ENCODE assay signal across 17 cellular contexts in genomic region chr11:69121621-69122336, GRCh38. TPM values are rescaled to one million over a fixed set of nuclear protein-coding genes. Genes with fewer than 3 reads are reported as not detected.
DNase-seq lines count a peak whose midpoint lies in the region; ATAC-seq and TF ChIP-seq lines count a peak whose summit lies in the region.
"Had no signal": no experiment of that assay in that cellular context is flagged by ENCODE, and none has a peak within 500 bp of the region (broad histone marks: within the 10 kb centered on the region; RNA-seq: fewer than 3 reads in every experiment).

No MANE protein-coding gene starts in this region.

- peak overlapping the region; percentile 69 for H3K27ac Mint-ChIP-seq in T-helper 2 cell treated with Interferon-gamma antibody and Interleukin-4, amounts not matched to agents 5 μg/mL and 100 μg/mL, for 36 hours

- no peak for TF ChIP-seq CTCF in gastroesophageal sphincter (IDR thresholded peaks at IDR 0.05)
- TF ChIP-seq CTCF in spleen (IDR thresholded peaks at IDR 0.05 in 8 of 11, conservative IDR thresholded peaks at IDR 0.05 in 3 of 11), result no peak

- H3K27ac ChIP-seq in gastroesophageal sphincter (peak overlapping the region in 3 of 4 donors; percentile 76 to 86 (median 80)), spleen (no peak overlapping the region)
- H3K27ac ChIP-seq: cardiac muscle cell, right lobe of liver, SJSA1 had no signal

- H3K4me1 Mint-ChIP-seq in T-helper 2 cell treated with Interferon-gamma antibody and Interleukin-4, amounts not matched to agents 5 μg/mL and 100 μg/mL, for 36 hours (ENCODE audit: low read depth), result peaks cover 19% of the 10 kb centered on the region

- H3K4me3 ChIP-seq in NT2/D1 (ENCODE audit: insufficient read length, low read depth) (no peak overlapping the region), gastroesophageal sphincter (no peak overlapping the region), spleen (no peak overlapping the region)
- H3K4me3 ChIP-seq: cardiac muscle cell, right lobe of liver, SJSA1 had no signal

- H3K36me3 ChIP-seq in NT2/D1 (ENCODE audit: insufficient read depth, insufficient read length, low read length) (no peaks in the 10 kb centered on the region), gastroesophageal sphincter (peaks cover 0 to 6% of the 10 kb centered on the region in 2 donors), spleen (no peaks in the 10 kb centered on the region)
- H3K36me3 ChIP-seq: cardiac muscle cell, right lobe of liver, SJSA1 had no signal

- no peaks in the 10 kb centered on the region for H3K36me3 Mint-ChIP-seq in T-helper 2 cell treated with Interferon-gamma antibody and Interleukin-4, amounts not matched to agents 5 μg/mL and 100 μg/mL, for 36 hours (ENCODE audit: low read depth)
- H3K36me3 Mint-ChIP-seq: activated naive CD4-positive, alpha-beta T cell treated with anti-CD3 and anti-CD28 coated beads, Interleukin-2, amount 50 U/mL, for 24 hours had no signal

- H3K4me1 ChIP-seq in NT2/D1 (ENCODE audit: insufficient read depth, insufficient read length) (peaks cover 28% of the 10 kb centered on the region), gastroesophageal sphincter (peaks cover 4 to 32% (median 19%) of the 10 kb centered on the region in 3 donors), spleen (peaks cover 9 to 27% (median 21%) of the 10 kb centered on the region in 6 donors)

- H3K27me3 ChIP-seq in NT2/D1 (ENCODE audit: insufficient read depth, insufficient read length), result no peaks in the 10 kb centered on the region
- no peaks in the 10 kb centered on the region for H3K27me3 ChIP-seq in gastroesophageal sphincter
- H3K27me3 ChIP-seq in spleen (replicated peaks in 1 of 7), result peaks cover 0 to 6% (median 0%) of the 10 kb centered on the region in 7 donors
- H3K27me3 ChIP-seq: cardiac muscle cell, right lobe of liver, SJSA1 had no signal

- no peak for DNase-seq in T-helper 2 cell treated with Interferon-gamma antibody and Interleukin-4, amounts not matched to agents 5 μg/mL and 100 μg/mL, for 36 hours (ENCODE audit: low spot score)
- DNase-seq in T-helper 2 cell, result no peak
- DNase-seq in NT2/D1 (ENCODE audit: low read depth, low spot score), result no peak
- DNase-seq in spleen, result peak; percentile 56
- no peak for DNase-seq in LoVo (ENCODE audit: low spot score)
- DNase-seq in activated CD4-positive, CD25-positive, alpha-beta regulatory T cell treated with anti-CD3 and anti-CD28 coated beads, Interleukin-2, amount 50 U/mL, for 72 hours, result no peak
- DNase-seq: activated CD8-positive, alpha-beta memory T cell treated with anti-CD3 and anti-CD28 coated beads for 24 hours; NK-92 treated with Interleukin-12 subunit alpha and Interleukin-12 subunit beta, amount 100 ng/mL, for 24 hours; stimulated activated CD4-positive, alpha-beta T cell treated with anti-CD3 and anti-CD28 coated beads, Interleukin-4, amount 100 ng/mL, for 1 hour had no signal

- H3K27me3 Mint-ChIP-seq in T-helper 2 cell treated with Interferon-gamma antibody and Interleukin-4, amounts not matched to agents 5 μg/mL and 100 μg/mL, for 36 hours (ENCODE audit: low read depth), result no peaks in the 10 kb centered on the region
- H3K27me3 Mint-ChIP-seq: activated naive CD4-positive, alpha-beta T cell treated with anti-CD3 and anti-CD28 coated beads, Interleukin-2, amount 50 U/mL, for 24 hours had no signal

- no peak overlapping the region for H3K4me3 Mint-ChIP-seq in T-helper 2 cell treated with Interferon-gamma antibody and Interleukin-4, amounts not matched to agents 5 μg/mL and 100 μg/mL, for 36 hours
- H3K4me3 Mint-ChIP-seq: nephron had no signal

- peaks cover 4% of the 10 kb centered on the region for H3K9me3 Mint-ChIP-seq in T-helper 2 cell treated with Interferon-gamma antibody and Interleukin-4, amounts not matched to agents 5 μg/mL and 100 μg/mL, for 36 hours
- H3K9me3 Mint-ChIP-seq: activated naive CD4-positive, alpha-beta T cell treated with anti-CD3 and anti-CD28 coated beads, Interleukin-2, amount 50 U/mL, for 24 hours; nephron had no signal

- H3K9ac ChIP-seq in NT2/D1 (ENCODE audit: insufficient read length, low read depth), result peak overlapping the region; percentile 16

- WGBS in gastroesophageal sphincter (ENCODE audit: low coverage in 1 of 2), 2 donors, result 47 to 82% methylated on average over 4 to 5 of the region's 20 CpGs
- WGBS in spleen, 5 donors, result 77 to 93% (median 88%) methylated on average over 16 to 20 of the region's 20 CpGs

- H3K9me3 ChIP-seq in NT2/D1 (ENCODE audit: insufficient read depth, low read length) (peaks cover 8% of the 10 kb centered on the region), gastroesophageal sphincter (peaks cover 0 to 5% (median 0%) of the 10 kb centered on the region in 3 donors), spleen (peaks cover 0 to 9% (median 4%) of the 10 kb centered on the region in 8 donors)
- H3K9me3 ChIP-seq: right lobe of liver, SJSA1 had no signal

- TF ChIP-seq EP300 in gastroesophageal sphincter (IDR thresholded peaks at IDR 0.05), result no peak

- ATAC-seq in gastroesophageal sphincter, result peak; percentile 9
- no peak for ATAC-seq in HG03108 (IDR thresholded peaks at IDR 0.05; ENCODE audit: unreplicated experiment)

- intact Hi-C loops in spleen (cut with DNase I; ENCODE audit: low total_unique reads), result no loop called here

- TF ChIP-seq POLR2A in gastroesophageal sphincter (IDR thresholded peaks at IDR 0.05) (no peak), spleen (IDR thresholded peaks at IDR 0.05) (no peak)

RNA-seq across cellular contexts. Expression of gene SMIM38, which starts 34.0 kb away (rescaled TPM):
- total RNA-seq in gastroesophageal sphincter, result 1 to 10 TPM; 1.2 to 2.3 (median 1.3) TPM
- 1 to 10 TPM in 4 of 7 donors, under 1 TPM in 3; 0.44 to 2.0 (median 1.1) TPM for total RNA-seq in spleen
- polyA plus RNA-seq in spleen, result under 1 TPM; 0.02 to 0.29 (median 0.05) TPM
- total RNA-seq: kidney epithelial cell, right lobe of liver had no signal

Comparison
In these comparisons a context has a peak if more than half of its experiments do, and no peak if none do; other contexts are left out.
1. H3K27ac ChIP-seq: peak in gastroesophageal sphincter (3 of 4); none in spleen (0 of 8).